ENCODE assay signal across 20 cellular contexts in genomic region chr3:160049038-160049437, GRCh38.
"Had no signal": no experiment of that assay in that cellular context is flagged by ENCODE, and none has a peak within 500 bp of the region (broad histone marks: within the 10 kb centered on the region; RNA-seq: fewer than 3 reads in every experiment).

No MANE protein-coding gene starts in this region.

- H3K36me3 ChIP-seq: SJCRH30 had no signal

- H3K4me3 Mint-ChIP-seq: activated B cell treated with CpG ODN at 0.5 μM for 24 hours; activated CD4-positive, alpha-beta T cell treated with anti-CD3 and anti-CD28 coated beads, Interleukin-2, amount 10 ng/mL, durations not matched to agents 24 days and 14 days; activated CD8-positive, alpha-beta memory T cell treated with anti-CD3 and anti-CD28 coated beads, Interleukin-2, amount 10 ng/mL, durations not matched to agents 7 days and 5 days; activated naive CD4-positive, alpha-beta T cell treated with anti-CD3 and anti-CD28 coated beads, Interleukin-2, amount 10 ng/mL, durations not matched to agents 7 days and 5 days; activated naive CD8-positive, alpha-beta T cell treated with anti-CD3 and anti-CD28 coated beads for 36 hours; T-helper 1 cell treated with Interleukin-12 subunit alpha and Interleukin-12 subunit beta and Interleukin-4 antibody, amounts not matched to agents 30 μg/mL and 1 μg/mL, for 36 hours had no signal

- H3K9me3 Mint-ChIP-seq: activated B cell treated with CpG ODN at 0.5 μM for 24 hours; activated naive CD4-positive, alpha-beta T cell treated with anti-CD3 and anti-CD28 coated beads, Interleukin-2, amount 10 ng/mL, durations not matched to agents 7 days and 5 days; activated naive CD8-positive, alpha-beta T cell treated with anti-CD3 and anti-CD28 coated beads for 36 hours had no signal

- DNase-seq: activated B cell treated with CpG ODN at 0.5 μM for 24 hours; activated CD4-positive, alpha-beta T cell treated with anti-CD3 and anti-CD28 coated beads for 1 hour; activated CD4-positive, alpha-beta T cell treated with anti-CD3 and anti-CD28 coated beads, Interleukin-2, amount 10 ng/mL, durations not matched to agents 24 days and 14 days; activated CD4-positive, alpha-beta T cell treated with anti-CD3 and anti-CD28 coated beads, Interleukin-2, amount 50 U/mL, for 48 hours; activated CD8-positive, alpha-beta memory T cell treated with anti-CD3 and anti-CD28 coated beads, Interleukin-2, amount 10 ng/mL, durations not matched to agents 7 days and 5 days; activated gamma-delta T cell treated with Interleukin-2 at 50 U/mL for 16 hours; activated naive CD4-positive, alpha-beta T cell treated with anti-CD3 and anti-CD28 coated beads, Interleukin-2, amount 10 ng/mL, durations not matched to agents 7 days and 5 days; activated naive CD8-positive, alpha-beta T cell treated with anti-CD3 and anti-CD28 coated beads for 36 hours; activated T-cell treated with anti-CD3 and anti-CD28 coated beads, Interleukin-2, amount 50 U/mL, for 48 hours; Karpas-422; NCI-H1930; NCI-H2171; NCI-H226; NCI-H526; Right ventricle myocardium superior; SJCRH30; T-helper 9 cell had no signal

- H3K4me1 Mint-ChIP-seq: activated B cell treated with CpG ODN at 0.5 μM for 24 hours; activated naive CD4-positive, alpha-beta T cell treated with anti-CD3 and anti-CD28 coated beads, Interleukin-2, amount 10 ng/mL, durations not matched to agents 7 days and 5 days; activated naive CD8-positive, alpha-beta T cell treated with anti-CD3 and anti-CD28 coated beads for 36 hours had no signal

- H3K27me3 ChIP-seq: SJCRH30 had no signal

- H3K4me3 ChIP-seq: K562, SJCRH30 had no signal

- H3K36me3 Mint-ChIP-seq: activated CD8-positive, alpha-beta memory T cell treated with anti-CD3 and anti-CD28 coated beads, Interleukin-2, amount 10 ng/mL, durations not matched to agents 7 days and 5 days; activated naive CD4-positive, alpha-beta T cell treated with anti-CD3 and anti-CD28 coated beads, Interleukin-2, amount 10 ng/mL, durations not matched to agents 7 days and 5 days; activated naive CD8-positive, alpha-beta T cell treated with anti-CD3 and anti-CD28 coated beads for 36 hours had no signal

- H3K9me3 ChIP-seq: SJCRH30 had no signal

- H3K27ac ChIP-seq: SJCRH30 had no signal

- H3K27ac Mint-ChIP-seq: activated B cell treated with CpG ODN at 0.5 μM for 24 hours; activated CD4-positive, alpha-beta T cell treated with anti-CD3 and anti-CD28 coated beads, Interleukin-2, amount 10 ng/mL, durations not matched to agents 24 days and 14 days; activated CD8-positive, alpha-beta memory T cell treated with anti-CD3 and anti-CD28 coated beads, Interleukin-2, amount 10 ng/mL, durations not matched to agents 7 days and 5 days; activated naive CD4-positive, alpha-beta T cell treated with anti-CD3 and anti-CD28 coated beads, Interleukin-2, amount 10 ng/mL, durations not matched to agents 7 days and 5 days; activated naive CD8-positive, alpha-beta T cell treated with anti-CD3 and anti-CD28 coated beads for 36 hours; activated T-helper 2 cell treated with anti-CD3 and anti-CD28 coated beads, Interferon-gamma antibody, Interleukin-2, Interleukin-4, amounts not matched to agents 10 μg/mL and 5 μg/mL and 100 μg/mL, durations not matched to agents 14 hours and 24 hours and 36 hours; T-helper 1 cell treated with Interleukin-12 subunit alpha and Interleukin-12 subunit beta and Interleukin-4 antibody, amounts not matched to agents 30 μg/mL and 1 μg/mL, for 36 hours had no signal

- H3K27me3 Mint-ChIP-seq: activated B cell treated with CpG ODN at 0.5 μM for 24 hours had no signal

- H3K4me1 ChIP-seq: SJCRH30 had no signal
